In genomic region chr2:8550481-8550880, GRCh38 we compare ENCODE assay signal across 15 cellular contexts.
A peak's percentile ranks its signal among the peaks of the same experiment; 100 is the strongest.
DNase-seq lines count a peak whose midpoint lies in the region; ATAC-seq and TF ChIP-seq lines count a peak whose summit lies in the region.
"Had no signal": no experiment of that assay in that cellular context is flagged by ENCODE, and none has a peak within 500 bp of the region (broad histone marks: within the 10 kb centered on the region; RNA-seq: fewer than 3 reads in every experiment).

No MANE protein-coding gene starts in this region.

- DNase-seq in Right ventricle myocardium inferior (ENCODE audit: missing footprints) (peak; percentile 22), left ventricle myocardium superior (no peak), omental fat pad (ENCODE audit: low spot score) (peak; percentile 8), DMS53 (lab: John Stamatoyannopoulos, UW) (no peak), HuH-7.5 (ENCODE audit: low spot score) (no peak)
- DNase-seq: DMS79, NCI-H1436, NCI-H2081, NCI-H524 had no signal

- intact Hi-C loops in Right ventricle myocardium inferior (cut with DNase I): no loop called here
- intact Hi-C loops in left ventricle myocardium superior (cut with micrococcal nuclease): no loop called here

- peak overlapping the region; percentile 32 for H3K27ac ChIP-seq in angular gyrus (ENCODE audit: low read depth, low read length)
- peak overlapping the region; percentile 17 for H3K27ac ChIP-seq in temporal lobe (ENCODE audit: low read depth, low read length)
- H3K27ac ChIP-seq: A549, RWPE1 had no signal

- ATAC-seq in Right ventricle myocardium inferior: no peak
- ATAC-seq in left ventricle myocardium superior: no peak
- no peak for ATAC-seq in omental fat pad (ENCODE audit: low FRiP score)
- no peak for ATAC-seq in GM21381 (IDR thresholded peaks at IDR 0.05; ENCODE audit: unreplicated experiment)
- ATAC-seq: A549, HCT116 had no signal

- TF ChIP-seq CTCF in omental fat pad (IDR thresholded peaks at IDR 0.05): no peak

Comparison
In these comparisons a context has a peak if more than half of its experiments do, and no peak if none do; other contexts are left out.
1. DNase-seq: peak in Right ventricle myocardium inferior (single experiment) and omental fat pad (single experiment); none in left ventricle myocardium superior (single experiment), DMS53 (single experiment) and HuH-7.5 (single experiment).